In the genomic region with DNA sequence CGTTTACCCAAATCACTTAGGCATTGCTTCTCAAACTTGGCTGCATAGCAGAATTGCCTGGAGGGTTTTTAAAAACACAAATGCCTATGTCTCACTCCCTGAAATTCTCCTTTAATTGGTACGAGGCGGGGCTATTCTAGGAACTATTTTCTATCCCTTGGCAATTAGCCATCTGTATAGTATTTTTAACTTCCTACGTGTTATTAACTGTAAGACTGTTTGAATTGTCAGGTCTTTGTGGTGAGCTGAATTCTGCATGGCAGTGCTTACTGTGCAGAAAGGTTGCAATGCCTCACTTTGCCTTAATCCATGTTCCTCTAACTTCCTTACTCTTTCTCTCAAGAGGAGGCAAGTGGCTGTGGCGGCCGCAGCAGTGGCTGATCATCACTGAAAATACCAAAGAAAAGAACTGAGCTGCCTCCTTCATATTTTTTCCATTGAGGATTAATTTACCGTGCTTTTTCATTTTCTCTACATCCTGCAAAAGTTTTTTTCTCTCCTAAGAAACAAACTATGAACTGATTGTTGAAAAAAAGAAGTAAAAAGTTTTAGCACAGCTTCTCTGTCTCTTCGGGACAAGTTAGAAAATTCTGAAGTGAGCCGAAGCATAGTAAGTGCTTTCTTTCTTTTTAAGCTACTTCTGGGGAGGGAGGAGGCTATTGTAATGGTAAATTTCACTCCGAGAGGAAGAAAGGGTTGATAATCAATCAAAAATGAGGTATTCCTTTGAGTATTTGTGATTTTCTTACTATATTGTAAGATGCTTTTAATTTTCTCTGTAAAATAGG, we compare ENCODE assay signal across 9 cellular contexts. TPM values are rescaled to one million over a fixed set of nuclear protein-coding genes. Genes with fewer than 3 reads are reported as not detected.
DNase-seq lines count a peak whose midpoint lies in the region; ATAC-seq, FAIRE-seq and TF ChIP-seq lines count a peak whose summit lies in the region.
"Had no signal": no experiment of that assay in that cellular context is flagged by ENCODE, and none has a peak within 500 bp of the region (broad histone marks: within the 10 kb centered on the region; RNA-seq: fewer than 3 reads in every experiment).

A gene (plus strand): TSS at position 329 of the 788 bp plus-strand sequence. CDS start 824 bp downstream, outside the sequence.

- no peaks in the 10 kb centered on the region for H3K79me2 ChIP-seq in endothelial cell of umbilical vein (ENCODE audit: control insufficient read depth, insufficient read depth, low read length)

- TF ChIP-seq EP300 in ovary (IDR thresholded peaks at IDR 0.05) = no peak

- H3K9me1 ChIP-seq in endothelial cell of umbilical vein (replicated peaks; ENCODE audit: control insufficient read depth, extremely low read depth, insufficient read depth, low read length) = no peaks in the 10 kb centered on the region

- POLR2A ChIA-PET in endothelial cell of umbilical vein (lab: Charles Lee) = no interaction called here

- TF ChIP-seq CTCF in endothelial cell of umbilical vein (IDR thresholded peaks at IDR 0.05; ENCODE audit: extremely low read depth in 1 of 2, insufficient read depth in 1 of 2, low read depth in 1 of 2, low read length in 2 of 2) (no peak), uterus (IDR thresholded peaks at IDR 0.05) (no peak), ovary (IDR thresholded peaks at IDR 0.05) (no peak)

- no peak within 1 kb of the TSS for H2BK120ac ChIP-seq in mesenchymal stem cell (ENCODE audit: low read depth, low read length)

- H2BK15ac ChIP-seq in mesenchymal stem cell (ENCODE audit: low read depth, poor library complexity, severe bottlenecking) = no peak within 1 kb of the TSS

- H2BK12ac ChIP-seq in mesenchymal stem cell (ENCODE audit: low read length in 2 of 2) = peak within 1 kb of the TSS in 1 of 2 experiments; percentile 39

- no peaks in the 10 kb centered on the region for H3K79me1 ChIP-seq in mesenchymal stem cell (replicated peaks; ENCODE audit: low read length, poor library complexity, severe bottlenecking)

- H3K4me3 ChIP-seq in endothelial cell of umbilical vein (replicated peaks in 1 of 3; ENCODE audit: insufficient read depth in 1 of 3, low read depth in 1 of 3, low read length in 3 of 3) (no peak within 1 kb of the TSS), mesenchymal stem cell (ENCODE audit: insufficient read depth in 1 of 2, low read depth in 1 of 2, low read length in 2 of 2) (peak within 1 kb of the TSS in 1 of 2 experiments; percentile 73), uterus (peak within 1 kb of the TSS; percentile 5 to 26), ovary (no peak within 1 kb of the TSS)

- H3K27me3 ChIP-seq in endothelial cell of umbilical vein (ENCODE audit: control insufficient read depth in 2 of 2, insufficient read depth in 2 of 2, low read length in 2 of 2) (peaks cover 42 to 66% of the 10 kb centered on the region in 2 experiments), mesenchymal stem cell (ENCODE audit: control insufficient read depth in 1 of 2, insufficient read depth in 1 of 2, low read length in 2 of 2) (peaks cover 0 to 25% of the 10 kb centered on the region in 2 experiments), uterus (no peaks in the 10 kb centered on the region), ovary (no peaks in the 10 kb centered on the region)

- H3K23ac ChIP-seq in mesenchymal stem cell (ENCODE audit: low read length in 2 of 2) = no peak within 1 kb of the TSS

- H3K9me3 ChIP-seq in endothelial cell of umbilical vein (replicated peaks; ENCODE audit: control insufficient read depth, insufficient read depth, low read length) (no peaks in the 10 kb centered on the region), mesenchymal stem cell (ENCODE audit: control insufficient read depth, low read length) (no peaks in the 10 kb centered on the region), uterus (no peaks in the 10 kb centered on the region), ovary (no peaks in the 10 kb centered on the region)

- no peak for ATAC-seq in GM19397 (IDR thresholded peaks at IDR 0.05; ENCODE audit: unreplicated experiment)

- H3K4me1 ChIP-seq in endothelial cell of umbilical vein (ENCODE audit: control insufficient read depth, extremely low read depth, insufficient read depth, low read length) (no peaks in the 10 kb centered on the region), mesenchymal stem cell (ENCODE audit: control insufficient read depth, insufficient read depth, low read depth, low read length) (no peaks in the 10 kb centered on the region), uterus (no peaks in the 10 kb centered on the region), ovary (ENCODE audit: insufficient read depth) (no peaks in the 10 kb centered on the region)

- intact Hi-C loops in endothelial cell of umbilical vein (cut with micrococcal nuclease) = loop anchor here (5.0 kb wide), 2 partner anchors 258 to 512 kb away; a partner anchor contains a TSS
- intact Hi-C loops in uterus (cut with DNase I; ENCODE audit: low total_unique reads) = no loop called here
- intact Hi-C loops in ovary (cut with DNase I) = no loop called here

- H4K91ac ChIP-seq in mesenchymal stem cell (ENCODE audit: low read length) = no peak within 1 kb of the TSS

- H4K20me1 ChIP-seq in endothelial cell of umbilical vein (replicated peaks; ENCODE audit: control insufficient read depth, extremely low read depth, insufficient read depth, low read length) = no peaks in the 10 kb centered on the region

- dilution Hi-C loops in endothelial cell of umbilical vein (cut with MboI; ENCODE audit: extremely low pct_ligation_motif_present, low sequenced_read_pairs) = no loop called here

- H3K4ac ChIP-seq in mesenchymal stem cell (ENCODE audit: low read depth in 1 of 2, low read length in 2 of 2) = no peak within 1 kb of the TSS

- H3K18ac ChIP-seq in mesenchymal stem cell (ENCODE audit: low read depth in 1 of 2, low read length in 2 of 2) = no peak within 1 kb of the TSS

- H3K14ac ChIP-seq in mesenchymal stem cell (ENCODE audit: low read length in 2 of 2) = no peak within 1 kb of the TSS

- no TSS peak for BruUV-seq in endothelial cell of umbilical vein (replicated peaks; lab: Mats Ljungman, UMichigan)

- H2AFZ ChIP-seq in endothelial cell of umbilical vein (ENCODE audit: low read depth, low read length) = no peak within 1 kb of the TSS
- H2AFZ ChIP-seq in mesenchymal stem cell (ENCODE audit: low read depth, low read length) = no peak within 1 kb of the TSS

- no peak within 1 kb of the TSS for H2BK5ac ChIP-seq in mesenchymal stem cell (ENCODE audit: low read depth, low read length, poor library complexity, severe bottlenecking)

- no peak within 1 kb of the TSS for H3K27ac ChIP-seq in endothelial cell of umbilical vein (ENCODE audit: insufficient read depth, low read depth, low read length)
- peak within 1 kb of the TSS; percentile 39 for H3K27ac ChIP-seq in mesenchymal stem cell (ENCODE audit: low read length, poor library complexity, severe bottlenecking)
- no peak within 1 kb of the TSS for H3K27ac ChIP-seq in uterus
- H3K27ac ChIP-seq in ovary = no peak within 1 kb of the TSS

- no peak for TF ChIP-seq POLR2A in endothelial cell of umbilical vein (IDR thresholded peaks at IDR 0.05; ENCODE audit: low read depth, low read length)
- no peak for TF ChIP-seq POLR2A in uterus (IDR thresholded peaks at IDR 0.05)
- no peak for TF ChIP-seq POLR2A in ovary (IDR thresholded peaks at IDR 0.05)

- H4K8ac ChIP-seq in mesenchymal stem cell (ENCODE audit: low read length) = peak within 1 kb of the TSS; percentile 16

- 26% methylated on average over 6 of the region's 10 CpGs for WGBS in mesenchymal stem cell
- WGBS in ovary, 3 donors = 10 to 18% (median 14%) methylated on average over 10 of the region's 10 CpGs

- FAIRE-seq in endothelial cell of umbilical vein (lab: Jason Lieb, UNC) = no peak

- peak; percentile 42 for DNase-seq in NCI-H1048 (lab: John Stamatoyannopoulos, UW)
- no peak for DNase-seq in endothelial cell of umbilical vein (ENCODE audit: low read depth, low spot score)
- peak; percentile 33 for DNase-seq in mesenchymal stem cell
- DNase-seq in uterus = no peak
- DNase-seq in ovary = no peak
- no peak for DNase-seq in midbrain (lab: John Stamatoyannopoulos, UW)
- DNase-seq: activated CD4-positive, alpha-beta T cell treated with anti-CD3 and anti-CD28 coated beads, Interleukin-2, amount 50 U/mL, for 48 hours; erythroblast had no signal

- CTCF ChIA-PET in endothelial cell of umbilical vein (lab: Charles Lee) = interaction anchor here (0.8 to 12.2 kb wide), 6 partner anchors 10 to 661 kb away, joined by 3 to 392 read pairs (median 4); no protein-coding TSS in a partner anchor

- no peak within 1 kb of the TSS for H3K4me2 ChIP-seq in endothelial cell of umbilical vein (ENCODE audit: insufficient read depth, low read length)
- peak within 1 kb of the TSS; percentile 65 for H3K4me2 ChIP-seq in mesenchymal stem cell (ENCODE audit: low read length, poor library complexity, severe bottlenecking)

- no peak within 1 kb of the TSS for H3K9ac ChIP-seq in endothelial cell of umbilical vein (replicated peaks; ENCODE audit: extremely low read depth, insufficient read depth, low read length)
- H3K9ac ChIP-seq in mesenchymal stem cell (ENCODE audit: low read length) = peak within 1 kb of the TSS; percentile 81

- H3K36me3 ChIP-seq in endothelial cell of umbilical vein (ENCODE audit: control insufficient read depth in 2 of 2, extremely low read depth in 1 of 2, insufficient read depth in 2 of 2, low read length in 2 of 2) = no peaks in the 10 kb centered on the region
- H3K36me3 ChIP-seq in mesenchymal stem cell (ENCODE audit: control insufficient read depth in 1 of 2, insufficient read depth in 2 of 2, low read depth in 1 of 2, low read length in 2 of 2) = no peaks in the 10 kb centered on the region
- no peaks in the 10 kb centered on the region for H3K36me3 ChIP-seq in uterus
- H3K36me3 ChIP-seq in ovary = no peaks in the 10 kb centered on the region

- H2AK5ac ChIP-seq in mesenchymal stem cell (ENCODE audit: low read length, severe bottlenecking) = peak within 1 kb of the TSS; percentile 63

TF ChIP-seq in endothelial cell of umbilical vein, 7 proteins besides CTCF, POLR2A, EP300 and RAD21:
- TF ChIP-seq EZH2 (IDR thresholded peaks at IDR 0.05; ENCODE audit: borderline replicate concordance, low read depth, low read length, severe bottlenecking) = peak; percentile 19
- no peak for TF ChIP-seq FOS (IDR thresholded peaks at IDR 0.05; ENCODE audit: borderline replicate concordance, insufficient read depth, low read length)

RNA-seq across cellular contexts. Expression of the gene that starts here (rescaled TPM):
- total RNA-seq in endothelial cell of umbilical vein (6.7 and 14.9 TPM in 2 replicates), uterus (10 to 100 TPM in 1 of 4 donors, 1 to 10 TPM in 3; 1.5 to 24.1 (median 3.4) TPM), ovary (10 to 100 TPM in 2 of 7 donors, 1 to 10 TPM in 5; 1.1 to 70.1 (median 5.7) TPM)
- polyA plus RNA-seq in endothelial cell of umbilical vein (2.6 and 2.7 TPM in 2 replicates), ovary (1 to 10 TPM in 1 of 2 donors, under 1 TPM in 1; 0.80 to 1.9 TPM)
- 2.5 and 2.7 TPM in 2 replicates for polyA plus RNA-seq in endothelial cell of umbilical vein (2011; cell fraction: cytosol; rRNA removed)
- polyA plus RNA-seq in endothelial cell of umbilical vein (2011; cell fraction: nucleus; rRNA removed) = 3.2 and 3.7 TPM in 2 replicates
- 2.4 and 3.0 TPM in 2 replicates for polyA plus RNA-seq in endothelial cell of umbilical vein (2012)
- 15.1 and 24.2 TPM in 2 replicates for polyA minus RNA-seq in endothelial cell of umbilical vein
- 24.9 TPM for polyA minus RNA-seq in endothelial cell of umbilical vein (2011; cell fraction: cytosol; rRNA and poly(A)+ RNA removed)
- 12.4 and 13.7 TPM in 2 replicates for polyA minus RNA-seq in endothelial cell of umbilical vein (2011; cell fraction: nucleus; rRNA and poly(A)+ RNA removed)
- polyA plus RNA-seq in mesenchymal stem cell (2013, experiment 1 of 2) = 9.5 TPM
- 10.4 TPM for polyA plus RNA-seq in mesenchymal stem cell (2013, experiment 2 of 2)

Comparison
In these comparisons a context has a peak if more than half of its experiments do, and no peak if none do; other contexts are left out.
1. DNase-seq: peak in NCI-H1048 (single experiment) and mesenchymal stem cell (single experiment); none in endothelial cell of umbilical vein (single experiment), uterus (0 of 2), ovary (0 of 5) and midbrain (single experiment).
2. H3K4me3 ChIP-seq: peak in uterus (2 of 2); none in endothelial cell of umbilical vein (0 of 3) and ovary (single experiment).